ENCODE assay signal across 21 cellular contexts in the genomic region with DNA sequence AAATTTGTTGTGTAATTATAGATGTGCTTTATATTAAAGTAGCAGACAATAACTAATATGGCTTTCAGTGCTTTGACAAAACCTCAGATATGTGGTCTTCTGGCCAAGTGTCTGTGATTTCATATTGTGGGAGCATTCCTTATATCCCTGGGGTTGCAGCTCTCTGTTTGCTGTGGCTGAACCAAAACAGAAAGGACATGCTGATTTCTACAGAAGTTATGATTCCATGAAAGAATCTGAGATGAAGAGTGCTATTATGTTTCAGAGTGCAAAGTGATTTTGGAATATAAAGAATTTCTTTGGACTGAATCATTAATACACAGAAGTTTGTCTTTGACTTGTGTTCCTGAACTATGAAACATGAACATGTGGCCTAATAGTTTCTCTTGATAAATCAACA.
"Had no signal": no experiment of that assay in that cellular context is flagged by ENCODE, and none has a peak within 500 bp of the region (broad histone marks: within the 10 kb centered on the region; RNA-seq: fewer than 3 reads in every experiment).

No MANE protein-coding gene starts in this region.

- H3K4me3 Mint-ChIP-seq: activated CD4-positive, alpha-beta memory T cell treated with anti-CD3 and anti-CD28 coated beads for 36 hours; activated CD4-positive, alpha-beta T cell treated with anti-CD3 and anti-CD28 coated beads for 36 hours; activated naive CD8-positive, alpha-beta T cell; activated T-helper 1 cell treated with anti-CD3 and anti-CD28 coated beads, Interleukin-12 subunit alpha, Interleukin-12 subunit beta, Interleukin-2, Interleukin-4 antibody, amounts not matched to agents 30 ng/mL and 10 ng/mL and 1 ng/mL, durations not matched to agents 14 hours and 24 hours and 36 hours; nephron; stimulated activated naive CD8-positive, alpha-beta T cell treated with anti-CD3 and anti-CD28 coated beads, Interleukin-15, Interleukin-2, amounts not matched to agents 100 ng/mL and 50 ng/mL, for 24 hours; T-helper 2 cell treated with Interferon-gamma antibody and Interleukin-4, amounts not matched to agents 5 μg/mL and 100 μg/mL, for 36 hours; WTC11 had no signal

- H3K27ac ChIP-seq: esophagus squamous epithelium, lower lobe of right lung, suprapubic skin, vagina had no signal

- H3K27me3 Mint-ChIP-seq: activated CD4-positive, alpha-beta memory T cell treated with anti-CD3 and anti-CD28 coated beads for 36 hours; activated CD4-positive, alpha-beta T cell treated with anti-CD3 and anti-CD28 coated beads for 36 hours; activated naive CD8-positive, alpha-beta T cell; stimulated activated naive CD8-positive, alpha-beta T cell treated with anti-CD3 and anti-CD28 coated beads, Interleukin-15, Interleukin-2, amounts not matched to agents 100 ng/mL and 50 ng/mL, for 24 hours had no signal

- H3K4me1 ChIP-seq: esophagus squamous epithelium, lower lobe of right lung, suprapubic skin, vagina had no signal

- H3K9me3 ChIP-seq: esophagus squamous epithelium, lower lobe of right lung, suprapubic skin, vagina had no signal

- ATAC-seq: activated CD4-positive, alpha-beta T cell treated with anti-CD3 and anti-CD28 coated beads for 36 hours; lower lobe of right lung; WTC11 had no signal

- H3K4me1 Mint-ChIP-seq: activated CD4-positive, alpha-beta T cell treated with anti-CD3 and anti-CD28 coated beads for 36 hours; nephron; WTC11 had no signal

- H3K27ac Mint-ChIP-seq: activated CD4-positive, alpha-beta memory T cell treated with anti-CD3 and anti-CD28 coated beads for 36 hours; activated CD4-positive, alpha-beta T cell treated with anti-CD3 and anti-CD28 coated beads for 36 hours; activated naive CD8-positive, alpha-beta T cell; activated T-helper 1 cell treated with anti-CD3 and anti-CD28 coated beads, Interleukin-12 subunit alpha, Interleukin-12 subunit beta, Interleukin-2, Interleukin-4 antibody, amounts not matched to agents 30 ng/mL and 10 ng/mL and 1 ng/mL, durations not matched to agents 14 hours and 24 hours and 36 hours; nephron; stimulated activated naive CD8-positive, alpha-beta T cell treated with anti-CD3 and anti-CD28 coated beads, Interleukin-15, Interleukin-2, amounts not matched to agents 100 ng/mL and 50 ng/mL, for 24 hours; T-helper 2 cell treated with Interferon-gamma antibody and Interleukin-4, amounts not matched to agents 5 μg/mL and 100 μg/mL, for 36 hours; WTC11 had no signal

- H3K27me3 ChIP-seq: esophagus squamous epithelium, suprapubic skin, vagina had no signal

- DNase-seq: activated CD4-positive, alpha-beta memory T cell treated with anti-CD3 and anti-CD28 coated beads for 36 hours; activated CD4-positive, alpha-beta T cell treated with anti-CD3 and anti-CD28 coated beads for 36 hours; activated T-cell treated with anti-CD3 and anti-CD28 coated beads for 4 hours; cerebellar nuclear complex; dermis blood vessel endothelial cell; effector memory CD4-positive, alpha-beta T cell; esophagus squamous epithelium; foreskin fibroblast; glutamatergic neuron; hypothalamus; lower lobe of right lung; stimulated activated CD4-positive, alpha-beta T cell treated with anti-CD3 and anti-CD28 coated beads, Interleukin-1b, Interleukin-23, amount 100 ng/mL, for 48 hours; trophoblast cell had no signal

- H3K9me3 Mint-ChIP-seq: activated CD4-positive, alpha-beta memory T cell treated with anti-CD3 and anti-CD28 coated beads for 36 hours; nephron; stimulated activated naive CD8-positive, alpha-beta T cell treated with anti-CD3 and anti-CD28 coated beads, Interleukin-15, Interleukin-2, amounts not matched to agents 100 ng/mL and 50 ng/mL, for 24 hours; T-helper 2 cell treated with Interferon-gamma antibody and Interleukin-4, amounts not matched to agents 5 μg/mL and 100 μg/mL, for 36 hours; WTC11 had no signal

- H3K4me3 ChIP-seq: esophagus squamous epithelium, lower lobe of right lung, suprapubic skin, vagina had no signal
